In the genomic region with DNA sequence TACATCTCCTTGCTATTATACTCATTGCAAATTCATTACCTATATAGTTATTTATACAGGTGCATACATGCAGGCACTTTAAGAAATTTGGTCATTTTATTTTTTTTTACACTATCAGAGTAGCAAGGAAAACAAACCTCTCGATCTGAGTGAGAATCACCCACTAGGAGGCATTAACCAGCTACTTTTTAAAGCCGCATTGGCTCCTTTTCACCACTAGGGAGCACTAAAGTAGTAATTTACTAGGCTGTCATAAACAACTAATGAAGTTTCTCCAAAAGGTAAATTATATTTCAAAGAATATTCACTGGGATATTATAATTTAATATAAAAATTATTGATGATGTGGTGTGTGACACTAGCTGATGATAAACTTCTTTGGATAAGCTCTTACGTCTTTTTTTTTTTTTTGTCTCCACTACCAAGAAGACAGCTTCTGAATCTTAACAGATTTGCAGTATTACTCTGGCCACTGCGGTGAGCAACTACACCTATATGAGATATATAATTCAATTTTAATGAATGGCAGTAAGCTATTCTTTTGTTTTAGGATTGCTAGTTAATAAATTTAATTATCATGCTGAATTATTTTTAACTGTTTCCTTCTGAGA, we compare ENCODE assay signal across 8 cellular contexts.
A peak's percentile ranks its signal among the peaks of the same experiment; 100 is the strongest.
DNase-seq lines count a peak whose midpoint lies in the region; ATAC-seq, FAIRE-seq and TF ChIP-seq lines count a peak whose summit lies in the region.

No MANE protein-coding gene starts in this region.

- H3K79me2 ChIP-seq in K562 (ENCODE audit: control insufficient read depth, insufficient read depth, low read length): no peaks in the 10 kb centered on the region

- H2AFZ ChIP-seq in K562 (ENCODE audit: low read depth, low read length): no peak overlapping the region

- H3K4me3 ChIP-seq in K562 (no peak overlapping the region), vagina (no peak overlapping the region)

- WGBS in K562 (ENCODE audit: insufficient coverage, low coverage, missing lambda C conversion rate): 2% methylated on average over 4 of the region's 4 CpGs

- in situ Hi-C loops in K562 (cut with MboI): loop anchor here (25.0 kb wide), 1 partner anchor 664 kb away; no protein-coding TSS in a partner anchor

- CTCF ChIA-PET in K562 (lab: Yijun Ruan, JAX; ENCODE audit: low intra/inter-chr PET ratio): interaction anchor here (0.7 to 1.3 kb wide), 3 partner anchors 200 to 778 kb away, joined by 3 to 9 read pairs (median 3); no protein-coding TSS in a partner anchor

- H3K4me2 ChIP-seq in K562 (ENCODE audit: insufficient read depth, low read length): no peak overlapping the region

- no TSS peak for BruUV-seq in K562 (replicated peaks; lab: Mats Ljungman, UMichigan)

- peak; percentile 53 to 68 for TF ChIP-seq RAD21 in K562 (CRISPR knock-in tag; conservative IDR thresholded peaks at IDR 0.05 in 1 of 2, IDR thresholded peaks at IDR 0.05 in 1 of 2)

- POLR2A ChIA-PET in K562 (lab: Yijun Ruan, JAX): interaction anchor here (0.5 kb wide), 1 partner anchor 8 kb away, joined by 3 read pairs; no protein-coding TSS in a partner anchor

- TF ChIP-seq POLR2A in K562 (conservative IDR thresholded peaks at IDR 0.05): no peak
- no peak for TF ChIP-seq POLR2A in vagina (IDR thresholded peaks at IDR 0.05)

- ATAC-seq in GM21367 (IDR thresholded peaks at IDR 0.05; ENCODE audit: unreplicated experiment): peak; percentile 96
- peak; percentile 97 for ATAC-seq in HG03457 (IDR thresholded peaks at IDR 0.05; ENCODE audit: unreplicated experiment)
- ATAC-seq in K562: peak; percentile 75

- DNase-seq in NCI-H526 (lab: John Stamatoyannopoulos, UW): peak; percentile 29 to 68
- DNase-seq in K562 (ENCODE audit: extremely low read depth in 1 of 4, low spot score in 3 of 4): peak; percentile 22 to 43 (median 40)
- peak; percentile 45 for DNase-seq in kidney glomerular epithelial cell (lab: John Stamatoyannopoulos, UW)
- no peak for DNase-seq in vagina (ENCODE audit: extremely low spot score in 2 of 2)
- no peak for DNase-seq in stimulated activated CD4-positive, alpha-beta T cell treated with anti-CD3 and anti-CD28 coated beads, Interleukin-2, amount 100 ng/mL, for 48 hours

- no peaks in the 10 kb centered on the region for H4K20me1 ChIP-seq in K562 (replicated peaks; ENCODE audit: control insufficient read depth, insufficient read depth, low read length)

- H3K36me3 ChIP-seq in K562 (ENCODE audit: control insufficient read depth, insufficient read depth, low read length) (no peaks in the 10 kb centered on the region), vagina (no peaks in the 10 kb centered on the region)

- intact Hi-C loops in K562 (cut with micrococcal nuclease) (loop anchor here (2.0 kb wide), 1 partner anchor 666 kb away; no protein-coding TSS in a partner anchor), vagina (cut with DNase I) (no loop called here)

- H3K9ac ChIP-seq in K562 (ENCODE audit: insufficient read depth in 1 of 2, low read depth in 2 of 2, low read length in 2 of 2): no peak overlapping the region

- FAIRE-seq in G401.6 (lab: Jason Lieb, UNC) (peak; percentile 97), K562 (lab: Jason Lieb, UNC) (peak; percentile 71)

- H3K27me3 ChIP-seq in K562 (ENCODE audit: control insufficient read depth in 2 of 2, insufficient read depth in 2 of 2, low read length in 2 of 2): no peaks in the 10 kb centered on the region
- H3K27me3 ChIP-seq in vagina: no peaks in the 10 kb centered on the region

- H3K27ac ChIP-seq in K562 (ENCODE audit: extremely low read depth, low read depth, low read length) (no peak overlapping the region), vagina (no peak overlapping the region)

- no peaks in the 10 kb centered on the region; the same call in 1 of the 2 replicates for H3K9me3 ChIP-seq in K562 (replicated peaks; ENCODE audit: control insufficient read depth, insufficient read depth, low read depth, low read length)
- H3K9me3 ChIP-seq in vagina: no peaks in the 10 kb centered on the region

- no peak for TF ChIP-seq EP300 in K562 (IDR thresholded peaks at IDR 0.05; ENCODE audit: low read length)

- no peaks in the 10 kb centered on the region for H3K9me1 ChIP-seq in K562 (ENCODE audit: control insufficient read depth, insufficient read depth, low read length)

- no peaks in the 10 kb centered on the region for H3K4me1 ChIP-seq in K562 (replicated peaks in 1 of 2; ENCODE audit: control insufficient read depth in 2 of 2, insufficient read depth in 2 of 2, low read length in 2 of 2)
- H3K4me1 ChIP-seq in vagina: no peaks in the 10 kb centered on the region

- TF ChIP-seq CTCF in K562 (IDR thresholded peaks at IDR 0.05 in 2 of 3, conservative IDR thresholded peaks at IDR 0.05 in 1 of 3; ENCODE audit: insufficient read depth in 2 of 3, low read depth in 1 of 3, low read length in 3 of 3) (peak; percentile 65 to 97 (median 96)), vagina (IDR thresholded peaks at IDR 0.05) (peak in 2 of 3 experiments; percentile 42 to 59)

TF ChIP-seq in K562, 482 proteins besides CTCF, POLR2A, EP300 and RAD21:
- TF ChIP-seq HDAC8 (tag; IDR thresholded peaks at IDR 0.05): no peak
- no peak for TF ChIP-seq CBFA2T2 (conservative IDR thresholded peaks at IDR 0.05)
- no peak for TF ChIP-seq IRF2 (CRISPR knock-in tag; IDR thresholded peaks at IDR 0.05)
- TF ChIP-seq, protein P1, sequence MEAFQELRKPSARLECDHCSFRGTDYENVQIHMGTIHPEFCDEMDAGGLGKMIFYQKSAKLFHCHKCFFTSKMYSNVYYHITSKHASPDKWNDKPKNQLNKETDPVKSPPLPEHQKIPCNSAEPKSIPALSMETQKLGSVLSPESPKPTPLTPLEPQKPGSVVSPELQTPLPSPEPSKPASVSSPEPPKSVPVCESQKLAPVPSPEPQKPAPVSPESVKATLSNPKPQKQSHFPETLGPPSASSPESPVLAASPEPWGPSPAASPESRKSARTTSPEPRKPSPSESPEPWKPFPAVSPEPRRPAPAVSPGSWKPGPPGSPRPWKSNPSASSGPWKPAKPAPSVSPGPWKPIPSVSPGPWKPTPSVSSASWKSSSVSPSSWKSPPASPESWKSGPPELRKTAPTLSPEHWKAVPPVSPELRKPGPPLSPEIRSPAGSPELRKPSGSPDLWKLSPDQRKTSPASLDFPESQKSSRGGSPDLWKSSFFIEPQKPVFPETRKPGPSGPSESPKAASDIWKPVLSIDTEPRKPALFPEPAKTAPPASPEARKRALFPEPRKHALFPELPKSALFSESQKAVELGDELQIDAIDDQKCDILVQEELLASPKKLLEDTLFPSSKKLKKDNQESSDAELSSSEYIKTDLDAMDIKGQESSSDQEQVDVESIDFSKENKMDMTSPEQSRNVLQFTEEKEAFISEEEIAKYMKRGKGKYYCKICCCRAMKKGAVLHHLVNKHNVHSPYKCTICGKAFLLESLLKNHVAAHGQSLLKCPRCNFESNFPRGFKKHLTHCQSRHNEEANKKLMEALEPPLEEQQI (IDR thresholded peaks at IDR 0.05): no peak
- TF ChIP-seq MED1 (CRISPR knock-in tag; IDR thresholded peaks at IDR 0.05; ENCODE audit: borderline replicate concordance): no peak
- no peak for TF ChIP-seq SMC3 (conservative IDR thresholded peaks at IDR 0.05; ENCODE audit: insufficient read depth, low read depth, low read length)
- TF ChIP-seq SAP30 (IDR thresholded peaks at IDR 0.05; ENCODE audit: borderline replicate concordance, insufficient read depth, low read depth, low read length, poor library complexity, severe bottlenecking): no peak
- no peak for TF ChIP-seq SRSF1 (IDR thresholded peaks at IDR 0.05; ENCODE audit: low read depth, low read length)
- TF ChIP-seq KDM4B (IDR thresholded peaks at IDR 0.05; ENCODE audit: borderline replicate concordance in 2 of 2, low read depth in 1 of 2): no peak
- TF ChIP-seq ZNF695 (CRISPR knock-in tag; IDR thresholded peaks at IDR 0.05): no peak
- TF ChIP-seq, protein P2, sequence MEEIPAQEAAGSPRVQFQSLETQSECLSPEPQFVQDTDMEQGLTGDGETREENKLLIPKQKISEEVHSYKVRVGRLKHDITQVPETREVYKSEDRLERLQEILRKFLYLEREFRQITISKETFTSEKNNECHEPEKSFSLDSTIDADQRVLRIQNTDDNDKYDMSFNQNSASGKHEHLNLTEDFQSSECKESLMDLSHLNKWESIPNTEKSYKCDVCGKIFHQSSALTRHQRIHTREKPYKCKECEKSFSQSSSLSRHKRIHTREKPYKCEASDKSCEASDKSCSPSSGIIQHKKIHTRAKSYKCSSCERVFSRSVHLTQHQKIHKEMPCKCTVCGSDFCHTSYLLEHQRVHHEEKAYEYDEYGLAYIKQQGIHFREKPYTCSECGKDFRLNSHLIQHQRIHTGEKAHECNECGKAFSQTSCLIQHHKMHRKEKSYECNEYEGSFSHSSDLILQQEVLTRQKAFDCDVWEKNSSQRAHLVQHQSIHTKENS (CRISPR knock-in tag; IDR thresholded peaks at IDR 0.05): no peak

Comparison
In these comparisons a context has a peak if more than half of its experiments do, and no peak if none do; other contexts are left out.
1. DNase-seq: peak in NCI-H526 (2 of 2), K562 (4 of 4) and kidney glomerular epithelial cell (single experiment); none in vagina (0 of 2) and stimulated activated CD4-positive, alpha-beta T cell treated with anti-CD3 and anti-CD28 coated beads, Interleukin-2, amount 100 ng/mL, for 48 hours (0 of 2).
2. Peak in every context shown above with its lines, with median percentiles within 50 percentile points of each other: ATAC-seq.